Comparison of ENCODE assay signal across 1 cellular context in genomic region chr3:171996178-171996817, GRCh38.
TF ChIP-seq lines count a peak whose summit lies in the region.

No MANE protein-coding gene starts in this region.

TF ChIP-seq in GM23338, 12 proteins besides CTCF, POLR2A, EP300 and RAD21 (continued from another document):
- TF ChIP-seq, protein P1, sequence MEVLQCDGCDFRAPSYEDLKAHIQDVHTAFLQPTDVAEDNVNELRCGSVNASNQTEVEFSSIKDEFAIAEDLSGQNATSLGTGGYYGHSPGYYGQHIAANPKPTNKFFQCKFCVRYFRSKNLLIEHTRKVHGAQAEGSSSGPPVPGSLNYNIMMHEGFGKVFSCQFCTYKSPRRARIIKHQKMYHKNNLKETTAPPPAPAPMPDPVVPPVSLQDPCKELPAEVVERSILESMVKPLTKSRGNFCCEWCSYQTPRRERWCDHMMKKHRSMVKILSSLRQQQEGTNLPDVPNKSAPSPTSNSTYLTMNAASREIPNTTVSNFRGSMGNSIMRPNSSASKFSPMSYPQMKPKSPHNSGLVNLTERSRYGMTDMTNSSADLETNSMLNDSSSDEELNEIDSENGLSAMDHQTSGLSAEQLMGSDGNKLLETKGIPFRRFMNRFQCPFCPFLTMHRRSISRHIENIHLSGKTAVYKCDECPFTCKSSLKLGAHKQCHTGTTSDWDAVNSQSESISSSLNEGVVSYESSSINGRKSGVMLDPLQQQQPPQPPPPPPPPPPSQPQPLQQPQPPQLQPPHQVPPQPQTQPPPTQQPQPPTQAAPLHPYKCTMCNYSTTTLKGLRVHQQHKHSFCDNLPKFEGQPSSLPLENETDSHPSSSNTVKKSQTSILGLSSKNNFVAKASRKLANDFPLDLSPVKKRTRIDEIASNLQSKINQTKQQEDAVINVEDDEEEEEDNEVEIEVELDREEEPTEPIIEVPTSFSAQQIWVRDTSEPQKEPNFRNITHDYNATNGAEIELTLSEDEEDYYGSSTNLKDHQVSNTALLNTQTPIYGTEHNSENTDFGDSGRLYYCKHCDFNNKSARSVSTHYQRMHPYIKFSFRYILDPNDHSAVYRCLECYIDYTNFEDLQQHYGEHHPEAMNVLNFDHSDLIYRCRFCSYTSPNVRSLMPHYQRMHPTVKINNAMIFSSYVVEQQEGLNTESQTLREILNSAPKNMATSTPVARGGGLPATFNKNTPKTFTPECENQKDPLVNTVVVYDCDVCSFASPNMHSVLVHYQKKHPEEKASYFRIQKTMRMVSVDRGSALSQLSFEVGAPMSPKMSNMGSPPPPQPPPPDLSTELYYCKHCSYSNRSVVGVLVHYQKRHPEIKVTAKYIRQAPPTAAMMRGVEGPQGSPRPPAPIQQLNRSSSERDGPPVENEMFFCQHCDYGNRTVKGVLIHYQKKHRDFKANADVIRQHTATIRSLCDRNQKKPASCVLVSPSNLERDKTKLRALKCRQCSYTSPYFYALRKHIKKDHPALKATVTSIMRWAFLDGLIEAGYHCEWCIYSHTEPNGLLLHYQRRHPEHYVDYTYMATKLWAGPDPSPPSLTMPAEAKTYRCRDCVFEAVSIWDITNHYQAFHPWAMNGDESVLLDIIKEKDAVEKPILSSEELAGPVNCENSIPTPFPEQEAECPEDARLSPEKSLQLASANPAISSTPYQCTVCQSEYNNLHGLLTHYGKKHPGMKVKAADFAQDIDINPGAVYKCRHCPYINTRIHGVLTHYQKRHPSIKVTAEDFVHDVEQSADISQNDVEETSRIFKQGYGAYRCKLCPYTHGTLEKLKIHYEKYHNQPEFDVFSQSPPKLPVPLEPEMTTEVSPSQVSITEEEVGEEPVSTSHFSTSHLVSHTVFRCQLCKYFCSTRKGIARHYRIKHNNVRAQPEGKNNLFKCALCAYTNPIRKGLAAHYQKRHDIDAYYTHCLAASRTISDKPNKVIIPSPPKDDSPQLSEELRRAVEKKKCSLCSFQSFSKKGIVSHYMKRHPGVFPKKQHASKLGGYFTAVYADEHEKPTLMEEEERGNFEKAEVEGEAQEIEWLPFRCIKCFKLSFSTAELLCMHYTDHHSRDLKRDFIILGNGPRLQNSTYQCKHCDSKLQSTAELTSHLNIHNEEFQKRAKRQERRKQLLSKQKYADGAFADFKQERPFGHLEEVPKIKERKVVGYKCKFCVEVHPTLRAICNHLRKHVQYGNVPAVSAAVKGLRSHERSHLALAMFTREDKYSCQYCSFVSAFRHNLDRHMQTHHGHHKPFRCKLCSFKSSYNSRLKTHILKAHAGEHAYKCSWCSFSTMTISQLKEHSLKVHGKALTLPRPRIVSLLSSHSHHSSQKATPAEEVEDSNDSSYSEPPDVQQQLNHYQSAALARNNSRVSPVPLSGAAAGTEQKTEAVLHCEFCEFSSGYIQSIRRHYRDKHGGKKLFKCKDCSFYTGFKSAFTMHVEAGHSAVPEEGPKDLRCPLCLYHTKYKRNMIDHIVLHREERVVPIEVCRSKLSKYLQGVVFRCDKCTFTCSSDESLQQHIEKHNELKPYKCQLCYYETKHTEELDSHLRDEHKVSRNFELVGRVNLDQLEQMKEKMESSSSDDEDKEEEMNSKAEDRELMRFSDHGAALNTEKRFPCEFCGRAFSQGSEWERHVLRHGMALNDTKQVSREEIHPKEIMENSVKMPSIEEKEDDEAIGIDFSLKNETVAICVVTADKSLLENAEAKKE (CRISPR knock-in tag; IDR thresholded peaks at IDR 0.05) = no peak
- TF ChIP-seq POLR2AphosphoS5 (IDR thresholded peaks at IDR 0.05; ENCODE audit: low read depth) (no peak), JUNB (IDR thresholded peaks at IDR 0.05; ENCODE audit: unreplicated experiment) (no peak), STAT1 (IDR thresholded peaks at IDR 0.05; ENCODE audit: unreplicated experiment) (no peak), CREB1 (CRISPR knock-in tag; IDR thresholded peaks at IDR 0.05; ENCODE audit: low read depth) (no peak), NANOG (IDR thresholded peaks at IDR 0.05; ENCODE audit: borderline replicate concordance) (no peak), EZH2 (IDR thresholded peaks at IDR 0.05; ENCODE audit: low read depth, unreplicated experiment) (no peak), ZNF114 (CRISPR knock-in tag; IDR thresholded peaks at IDR 0.05) (no peak), REST (IDR thresholded peaks at IDR 0.05; ENCODE audit: unreplicated experiment) (no peak)
- TF ChIP-seq, protein P2, sequence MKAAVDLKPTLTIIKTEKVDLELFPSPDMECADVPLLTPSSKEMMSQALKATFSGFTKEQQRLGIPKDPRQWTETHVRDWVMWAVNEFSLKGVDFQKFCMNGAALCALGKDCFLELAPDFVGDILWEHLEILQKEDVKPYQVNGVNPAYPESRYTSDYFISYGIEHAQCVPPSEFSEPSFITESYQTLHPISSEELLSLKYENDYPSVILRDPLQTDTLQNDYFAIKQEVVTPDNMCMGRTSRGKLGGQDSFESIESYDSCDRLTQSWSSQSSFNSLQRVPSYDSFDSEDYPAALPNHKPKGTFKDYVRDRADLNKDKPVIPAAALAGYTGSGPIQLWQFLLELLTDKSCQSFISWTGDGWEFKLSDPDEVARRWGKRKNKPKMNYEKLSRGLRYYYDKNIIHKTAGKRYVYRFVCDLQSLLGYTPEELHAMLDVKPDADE (IDR thresholded peaks at IDR 0.05) = no peak
